In the genomic region with DNA sequence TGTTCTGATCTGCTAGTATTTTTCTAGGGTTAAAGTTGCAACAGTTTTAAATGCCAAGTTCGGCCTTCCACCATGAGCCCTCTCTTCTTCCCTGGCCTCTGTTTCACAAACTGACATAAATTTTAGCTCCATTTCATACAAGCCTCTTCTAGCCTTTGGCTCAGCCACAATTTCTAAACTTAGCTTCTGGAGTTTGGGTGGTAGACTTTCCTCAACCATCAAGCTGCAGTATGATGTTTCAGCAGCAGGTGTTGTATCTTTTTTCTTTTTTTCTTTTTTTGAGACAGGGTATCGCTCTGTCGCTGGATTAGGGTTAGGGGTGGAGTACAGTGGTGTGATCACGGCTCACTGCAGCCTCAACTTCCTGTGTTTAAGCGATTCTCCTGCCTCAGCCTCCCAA, we compare ENCODE assay signal across 1 cellular context.
TF ChIP-seq lines count a peak whose summit lies in the region.

No MANE protein-coding gene starts in this region.

TF ChIP-seq in HepG2, 621 proteins besides CTCF, POLR2A, EP300 and RAD21:
- TF ChIP-seq, protein P1, sequence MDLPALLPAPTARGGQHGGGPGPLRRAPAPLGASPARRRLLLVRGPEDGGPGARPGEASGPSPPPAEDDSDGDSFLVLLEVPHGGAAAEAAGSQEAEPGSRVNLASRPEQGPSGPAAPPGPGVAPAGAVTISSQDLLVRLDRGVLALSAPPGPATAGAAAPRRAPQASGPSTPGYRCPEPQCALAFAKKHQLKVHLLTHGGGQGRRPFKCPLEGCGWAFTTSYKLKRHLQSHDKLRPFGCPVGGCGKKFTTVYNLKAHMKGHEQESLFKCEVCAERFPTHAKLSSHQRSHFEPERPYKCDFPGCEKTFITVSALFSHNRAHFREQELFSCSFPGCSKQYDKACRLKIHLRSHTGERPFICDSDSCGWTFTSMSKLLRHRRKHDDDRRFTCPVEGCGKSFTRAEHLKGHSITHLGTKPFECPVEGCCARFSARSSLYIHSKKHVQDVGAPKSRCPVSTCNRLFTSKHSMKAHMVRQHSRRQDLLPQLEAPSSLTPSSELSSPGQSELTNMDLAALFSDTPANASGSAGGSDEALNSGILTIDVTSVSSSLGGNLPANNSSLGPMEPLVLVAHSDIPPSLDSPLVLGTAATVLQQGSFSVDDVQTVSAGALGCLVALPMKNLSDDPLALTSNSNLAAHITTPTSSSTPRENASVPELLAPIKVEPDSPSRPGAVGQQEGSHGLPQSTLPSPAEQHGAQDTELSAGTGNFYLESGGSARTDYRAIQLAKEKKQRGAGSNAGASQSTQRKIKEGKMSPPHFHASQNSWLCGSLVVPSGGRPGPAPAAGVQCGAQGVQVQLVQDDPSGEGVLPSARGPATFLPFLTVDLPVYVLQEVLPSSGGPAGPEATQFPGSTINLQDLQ (CRISPR knock-in tag; IDR thresholded peaks at IDR 0.05) = no peak
- TF ChIP-seq ETV6 (CRISPR knock-in tag; conservative IDR thresholded peaks at IDR 0.05) (no peak), MAF1 (CRISPR knock-in tag; IDR thresholded peaks at IDR 0.05; ENCODE audit: borderline replicate concordance) (no peak), DR1 (CRISPR knock-in tag; IDR thresholded peaks at IDR 0.05) (no peak), ZSCAN29 (CRISPR knock-in tag; conservative IDR thresholded peaks at IDR 0.05) (no peak), ELF1 (CRISPR knock-in tag; IDR thresholded peaks at IDR 0.05) (no peak), ZNF569 (CRISPR knock-in tag; IDR thresholded peaks at IDR 0.05; ENCODE audit: borderline replicate concordance) (no peak), ZKSCAN5 (CRISPR knock-in tag; IDR thresholded peaks at IDR 0.05) (no peak), MIXL1 (CRISPR knock-in tag; IDR thresholded peaks at IDR 0.05) (no peak), GTF2F1 (IDR thresholded peaks at IDR 0.05; ENCODE audit: low read length) (no peak), FIP1L1 (IDR thresholded peaks at IDR 0.05; ENCODE audit: borderline replicate concordance, insufficient read depth, low read depth, low read length) (no peak), REPIN1 (CRISPR knock-in tag; IDR thresholded peaks at IDR 0.05; ENCODE audit: borderline replicate concordance, low read depth) (no peak), ZSCAN25 (CRISPR knock-in tag; IDR thresholded peaks at IDR 0.05) (no peak), MBNL3 (CRISPR knock-in tag; conservative IDR thresholded peaks at IDR 0.05) (no peak), NR3C1 (CRISPR knock-in tag; IDR thresholded peaks at IDR 0.05) (no peak), ZBTB37 (CRISPR knock-in tag; IDR thresholded peaks at IDR 0.05) (no peak), ZNF616 (CRISPR knock-in tag; IDR thresholded peaks at IDR 0.05; ENCODE audit: low read depth) (no peak), ELF4 (CRISPR knock-in tag; IDR thresholded peaks at IDR 0.05; ENCODE audit: borderline replicate concordance) (no peak), THAP11 (CRISPR knock-in tag; IDR thresholded peaks at IDR 0.05) (no peak)
